ENCODE assay signal across 18 cellular contexts in the genomic region with DNA sequence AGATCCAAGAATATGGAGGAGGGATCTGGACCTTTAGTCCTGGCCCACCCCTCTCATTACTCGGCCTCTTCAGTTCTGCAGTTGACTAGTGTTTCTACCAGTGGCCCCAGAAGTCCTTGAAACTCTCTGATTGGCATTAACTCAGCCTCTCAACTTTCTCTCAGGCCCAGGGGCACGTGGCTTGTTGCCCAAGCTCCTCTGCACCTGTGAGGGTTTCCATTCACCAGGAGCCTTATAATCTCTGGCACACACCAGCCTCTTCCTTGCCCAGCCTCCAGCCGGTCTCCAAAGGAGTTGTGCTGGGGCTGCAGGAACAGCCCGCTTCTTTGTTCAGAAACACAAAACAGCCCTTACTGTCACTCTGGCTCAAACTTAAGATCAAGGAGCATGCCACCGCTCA. TPM values are rescaled to one million over a fixed set of nuclear protein-coding genes. Genes with fewer than 3 reads are reported as not detected.
A peak's percentile ranks its signal among the peaks of the same experiment; 100 is the strongest.
DNase-seq lines count a peak whose midpoint lies in the region; ATAC-seq and TF ChIP-seq lines count a peak whose summit lies in the region.
"Had no signal": no experiment of that assay in that cellular context is flagged by ENCODE, and none has a peak within 500 bp of the region (broad histone marks: within the 10 kb centered on the region; RNA-seq: fewer than 3 reads in every experiment).

No MANE protein-coding gene starts in this region.

- no peaks in the 10 kb centered on the region for H3K9me2 ChIP-seq in OCI-LY1 (ENCODE audit: low read depth, low read length)

- H3K27ac ChIP-seq in BLaER1 = peak overlapping the region; percentile 62
- peak overlapping the region in 3 of 11 experiments; percentile 6 to 52 (median 14); a peak in 3 of 22 replicates for H3K27ac ChIP-seq in BLaER1 treated with 17β-estradiol and CSF1 and Interleukin-3, amounts not matched to agents 10 nM and 100 nM
- peak overlapping the region; percentile 79 for H3K27ac ChIP-seq in OCI-LY1 (ENCODE audit: low read depth, low read length, poor library complexity, severe bottlenecking)
- no peak overlapping the region for H3K27ac ChIP-seq in body of pancreas
- H3K27ac ChIP-seq: HL-60 had no signal

- ATAC-seq in body of pancreas (no peak), HG03196 (IDR thresholded peaks at IDR 0.05; ENCODE audit: unreplicated experiment) (no peak)
- ATAC-seq: CD8-positive, alpha-beta T cell; GM12878; GM23338 had no signal

- intact Hi-C loops in body of pancreas (cut with DNase I) = no loop called here

- no peak for TF ChIP-seq POLR2A in body of pancreas (IDR thresholded peaks at IDR 0.05)

- H3K4me1 ChIP-seq in BLaER1 (peaks cover 52% of the 10 kb centered on the region), OCI-LY1 (ENCODE audit: insufficient read depth, low read length, severe bottlenecking) (peaks cover 56% of the 10 kb centered on the region), body of pancreas (no peaks in the 10 kb centered on the region)
- peaks cover 15 to 54% (median 35%) of the 10 kb centered on the region in 10 experiments for H3K4me1 ChIP-seq in BLaER1 treated with 17β-estradiol and CSF1 and Interleukin-3, amounts not matched to agents 10 nM and 100 nM

- peak overlapping the region; percentile 25 for H2AFZ ChIP-seq in OCI-LY1 (ENCODE audit: low read length)
- H2AFZ ChIP-seq: GM23338 had no signal

- H3K9me3 ChIP-seq in BLaER1 (no peaks in the 10 kb centered on the region), OCI-LY1 (ENCODE audit: low read length) (peaks cover 5% of the 10 kb centered on the region), body of pancreas (no peaks in the 10 kb centered on the region)
- H3K9me3 ChIP-seq in BLaER1 treated with 17β-estradiol and CSF1 and Interleukin-3, amounts not matched to agents 10 nM and 100 nM (replicated peaks in 1 of 11) = peaks cover 0 to 5% (median 3%) of the 10 kb centered on the region in 11 experiments; a peak in 3 of 22 replicates

- H3K36me3 ChIP-seq in BLaER1 (no peaks in the 10 kb centered on the region), OCI-LY1 (ENCODE audit: insufficient read depth, low read length) (no peaks in the 10 kb centered on the region), body of pancreas (replicated peaks in 1 of 2; ENCODE audit: insufficient read depth in 1 of 2, low read depth in 2 of 2) (no peaks in the 10 kb centered on the region)
- H3K36me3 ChIP-seq in BLaER1 treated with 17β-estradiol and CSF1 and Interleukin-3, amounts not matched to agents 10 nM and 100 nM = no peaks in the 10 kb centered on the region

- no peaks in the 10 kb centered on the region for H4K20me1 ChIP-seq in BLaER1
- no peaks in the 10 kb centered on the region for H4K20me1 ChIP-seq in BLaER1 treated with 17β-estradiol and CSF1 and Interleukin-3, amounts not matched to agents 10 nM and 100 nM
- H4K20me1 ChIP-seq in OCI-LY1 (ENCODE audit: insufficient read depth, low read length) = no peaks in the 10 kb centered on the region

- DNase-seq in body of pancreas = peak in 3 of 4 donors; percentile 45 to 70 (median 59)
- no peak for DNase-seq in NCI-H524 treated with DMSO at 0.1 percent for 48 hours (lab: John Stamatoyannopoulos, UW)
- DNase-seq in NCI-H146 (lab: John Stamatoyannopoulos, UW) = no peak
- DNase-seq: ACHN; AML-193; Calu3; CD8-positive, alpha-beta T cell; DMS79 treated with DMSO at 0.1 percent for 48 hours; GF-D8; HCEC 1CT had no signal

- H3K9ac ChIP-seq in BLaER1 (no peak overlapping the region), OCI-LY1 (ENCODE audit: low read length) (peak overlapping the region; percentile 59)
- H3K9ac ChIP-seq in BLaER1 treated with 17β-estradiol and CSF1 and Interleukin-3, amounts not matched to agents 10 nM and 100 nM = no peak overlapping the region; a peak in 1 of 22 replicates

- H3K4me2 ChIP-seq in BLaER1 (peak overlapping the region; percentile 83), OCI-LY1 (ENCODE audit: low read length) (peak overlapping the region; percentile 77)
- peak overlapping the region in 9 of 11 experiments; percentile 58 to 79 (median 71); a peak in 17 of 22 replicates for H3K4me2 ChIP-seq in BLaER1 treated with 17β-estradiol and CSF1 and Interleukin-3, amounts not matched to agents 10 nM and 100 nM
- H3K4me2 ChIP-seq: GM23338 had no signal

- H3K4me3 ChIP-seq in BLaER1 (no peak overlapping the region), OCI-LY1 (ENCODE audit: low read depth, low read length, poor library complexity, severe bottlenecking) (no peak overlapping the region), body of pancreas (no peak overlapping the region)
- no peak overlapping the region for H3K4me3 ChIP-seq in BLaER1 treated with 17β-estradiol and CSF1 and Interleukin-3, amounts not matched to agents 10 nM and 100 nM
- H3K4me3 ChIP-seq: GM12878, GM23338 had no signal

- H3F3A ChIP-seq in OCI-LY1 (ENCODE audit: insufficient read depth, low read length) = peaks cover 3% of the 10 kb centered on the region; the same call in 1 of the 2 replicates

- TF ChIP-seq CTCF in OCI-LY1 (IDR thresholded peaks at IDR 0.05; ENCODE audit: low read length) (no peak), body of pancreas (IDR thresholded peaks at IDR 0.05) (no peak)

- 34 to 40% methylated on average over 5 of the region's 5 CpGs for WGBS in body of pancreas, 2 donors

- H3K27me3 ChIP-seq in BLaER1 (no peaks in the 10 kb centered on the region), OCI-LY1 (ENCODE audit: insufficient read depth, low read length) (no peaks in the 10 kb centered on the region), body of pancreas (no peaks in the 10 kb centered on the region)
- peaks cover 0 to 11% (median 0%) of the 10 kb centered on the region in 11 experiments; a peak in 2 of 22 replicates for H3K27me3 ChIP-seq in BLaER1 treated with 17β-estradiol and CSF1 and Interleukin-3, amounts not matched to agents 10 nM and 100 nM

- H3K79me2 ChIP-seq in OCI-LY1 (ENCODE audit: insufficient read depth, low read length) = no peaks in the 10 kb centered on the region

RNA-seq across cellular contexts. Expression of a gene that starts 47.6 kb away (rescaled TPM):
- total RNA-seq in body of pancreas = not detected
- total RNA-seq: Calu3; CD8-positive, alpha-beta T cell; GM12878; GM23338; HT1080 had no signal

Comparison
In these comparisons a context has a peak if more than half of its experiments do, and no peak if none do; other contexts are left out.
1. H3K27ac ChIP-seq: peak in BLaER1 (single experiment) and OCI-LY1 (single experiment); none in body of pancreas (0 of 4).
2. DNase-seq: peak in body of pancreas (3 of 4); none in NCI-H524 treated with DMSO at 0.1 percent for 48 hours (single experiment) and NCI-H146 (single experiment).
3. Peak in every context shown above with its lines, with median percentiles within 50 percentile points of each other: H3K4me2 ChIP-seq.